21 cellular contexts compared by ENCODE assay signal in the genomic region with DNA sequence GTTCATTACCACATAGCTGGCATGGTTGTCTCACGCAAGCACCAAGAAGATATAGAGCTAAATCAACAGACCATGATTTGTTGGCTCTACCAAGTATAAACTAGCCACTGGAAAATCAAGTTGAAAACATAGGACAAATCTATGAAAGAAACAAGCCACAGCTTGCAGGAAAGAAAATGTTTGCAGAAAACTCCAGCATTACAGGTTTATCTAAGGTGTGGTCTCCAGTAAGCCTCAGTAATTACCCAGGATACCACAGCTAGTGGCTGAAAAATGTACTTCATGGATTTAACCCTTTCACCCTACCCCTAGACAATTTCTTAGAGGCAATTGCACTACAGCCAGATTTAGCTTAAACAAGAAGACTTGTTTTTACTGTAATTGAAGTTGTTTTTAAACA.
A peak's percentile ranks its signal among the peaks of the same experiment; 100 is the strongest.
DNase-seq lines count a peak whose midpoint lies in the region; ATAC-seq and TF ChIP-seq lines count a peak whose summit lies in the region.
"Had no signal": no experiment of that assay in that cellular context is flagged by ENCODE, and none has a peak within 500 bp of the region (broad histone marks: within the 10 kb centered on the region; RNA-seq: fewer than 3 reads in every experiment).

No MANE protein-coding gene starts in this region.

- H3K27me3 ChIP-seq in hepatocyte, result no peaks in the 10 kb centered on the region
- H3K27me3 ChIP-seq in right lobe of liver, result no peaks in the 10 kb centered on the region
- H3K27me3 ChIP-seq: MG63 had no signal

- H3K9me2 ChIP-seq in hepatocyte (replicated peaks; ENCODE audit: insufficient read depth), result no peaks in the 10 kb centered on the region

- H3K27me3 Mint-ChIP-seq in activated T-cell treated with anti-CD3 and anti-CD28 coated beads, Interleukin-2, amount 50 U/mL, for 72 hours (ENCODE audit: low read depth), result no peaks in the 10 kb centered on the region
- peaks cover 1% of the 10 kb centered on the region for H3K27me3 Mint-ChIP-seq in endothelial cell (ENCODE audit: unreplicated experiment)

- H3K36me3 Mint-ChIP-seq in activated T-cell treated with anti-CD3 and anti-CD28 coated beads, Interleukin-2, amount 50 U/mL, for 72 hours (ENCODE audit: insufficient read depth in 2 of 2), result no peaks in the 10 kb centered on the region
- H3K36me3 Mint-ChIP-seq in endothelial cell (ENCODE audit: low read depth, unreplicated experiment), result no peaks in the 10 kb centered on the region

- no peak for ATAC-seq in activated T-cell treated with anti-CD3 and anti-CD28 coated beads, Interleukin-2, amount 50 U/mL, for 72 hours (replicated peaks in 1 of 2)
- no peak for ATAC-seq in right lobe of liver
- ATAC-seq in HG03196 (IDR thresholded peaks at IDR 0.05; ENCODE audit: unreplicated experiment), result no peak

- DNase-seq in DMS153 treated with DMSO at 0.1 percent for 48 hours (lab: John Stamatoyannopoulos, UW; ENCODE audit: unreplicated experiment) (peak; percentile 36), HPDE6-E6E7 (ENCODE audit: extremely low spot score) (peak; percentile 63), RWPE1 (ENCODE audit: low spot score) (peak; percentile 63), hepatocyte (ENCODE audit: low spot score) (no peak), right lobe of liver (no peak), endothelial cell (ENCODE audit: low spot score) (no peak)
- no peak for DNase-seq in activated T-cell treated with anti-CD3 and anti-CD28 coated beads, Interleukin-2, amount 50 U/mL, for 72 hours
- DNase-seq: ACHN, C1 segment of cervical spinal cord, GDM1, H7, HFFc6, Kasumi-1, MG63, NCI-H1048, NCI-H187, NCI-H446 treated with DMSO at 0.1 percent for 48 hours, NCI-H774, SHP77 treated with DMSO at 0.1 percent for 48 hours, T-helper 1 cell had no signal

- H3K4me3 ChIP-seq in hepatocyte (no peak overlapping the region), right lobe of liver (no peak overlapping the region)
- H3K4me3 ChIP-seq: MG63 had no signal

- no peak overlapping the region for H2AFZ ChIP-seq in hepatocyte

- H3K36me3 ChIP-seq in hepatocyte (replicated peaks; ENCODE audit: insufficient read depth, low read depth) (no peaks in the 10 kb centered on the region), right lobe of liver (no peaks in the 10 kb centered on the region)
- H3K36me3 ChIP-seq: MG63 had no signal

- no peaks in the 10 kb centered on the region for H4K20me1 ChIP-seq in hepatocyte (ENCODE audit: insufficient read depth, poor library complexity, severe bottlenecking)

- H3K4me1 Mint-ChIP-seq in activated T-cell treated with anti-CD3 and anti-CD28 coated beads, Interleukin-2, amount 50 U/mL, for 72 hours (ENCODE audit: low read depth), result no peaks in the 10 kb centered on the region
- peaks cover 9% of the 10 kb centered on the region for H3K4me1 Mint-ChIP-seq in endothelial cell (ENCODE audit: unreplicated experiment)

- TF ChIP-seq POLR2A in right lobe of liver (IDR thresholded peaks at IDR 0.05), result no peak

- H3K27ac ChIP-seq in RWPE1, result no peak overlapping the region
- peak overlapping the region; percentile 32 for H3K27ac ChIP-seq in hepatocyte
- no peak overlapping the region for H3K27ac ChIP-seq in right lobe of liver

- POLR2A ChIA-PET in RWPE1 (lab: Yijun Ruan, JAX; ENCODE audit: low non-redundant PET), result no interaction called here

- H3K9me3 Mint-ChIP-seq in activated T-cell treated with anti-CD3 and anti-CD28 coated beads, Interleukin-2, amount 50 U/mL, for 72 hours, result peaks cover 2% of the 10 kb centered on the region in 2 donors
- no peaks in the 10 kb centered on the region for H3K9me3 Mint-ChIP-seq in endothelial cell (ENCODE audit: unreplicated experiment)

- H3K27ac Mint-ChIP-seq in activated T-cell treated with anti-CD3 and anti-CD28 coated beads, Interleukin-2, amount 50 U/mL, for 72 hours, result no peak overlapping the region
- H3K27ac Mint-ChIP-seq in endothelial cell (ENCODE audit: unreplicated experiment), result no peak overlapping the region
- H3K27ac Mint-ChIP-seq: HFFc6 had no signal

- H3K4me1 ChIP-seq in hepatocyte (ENCODE audit: insufficient read depth) (peaks cover 8% of the 10 kb centered on the region), right lobe of liver (no peaks in the 10 kb centered on the region)

- intact Hi-C loops in right lobe of liver (cut with DNase I), result no loop called here

- no peak overlapping the region for H3K4me2 ChIP-seq in hepatocyte

- no peak overlapping the region for H3K4me3 Mint-ChIP-seq in activated T-cell treated with anti-CD3 and anti-CD28 coated beads, Interleukin-2, amount 50 U/mL, for 72 hours
- H3K4me3 Mint-ChIP-seq in endothelial cell (ENCODE audit: unreplicated experiment), result no peak overlapping the region
- H3K4me3 Mint-ChIP-seq: HFFc6 had no signal

- CTCF ChIA-PET in RWPE1 (lab: Yijun Ruan, JAX), result interaction anchor here (0.6 kb wide), 1 partner anchor 31 kb away, joined by 3 read pairs; no protein-coding TSS in a partner anchor

- H3K79me2 ChIP-seq in hepatocyte, result no peaks in the 10 kb centered on the region

- TF ChIP-seq CTCF in RWPE1 (conservative IDR thresholded peaks at IDR 0.05; ENCODE audit: low read depth), result no peak
- no peak for TF ChIP-seq CTCF in hepatocyte (IDR thresholded peaks at IDR 0.05; ENCODE audit: poor library complexity)
- TF ChIP-seq CTCF in right lobe of liver (IDR thresholded peaks at IDR 0.05), result no peak
- TF ChIP-seq CTCF in endothelial cell (IDR thresholded peaks at IDR 0.05; ENCODE audit: unreplicated experiment), result no peak

- no peaks in the 10 kb centered on the region for H3K9me3 ChIP-seq in hepatocyte (ENCODE audit: low read depth)
- no peaks in the 10 kb centered on the region for H3K9me3 ChIP-seq in right lobe of liver
- H3K9me3 ChIP-seq: MG63 had no signal

- WGBS in hepatocyte (ENCODE audit: low lambda C conversion rate, missing lambda C conversion rate), result 73% methylated on average over 1 of the region's 1 CpG
- WGBS in right lobe of liver (ENCODE audit: insufficient coverage, low coverage, low lambda C conversion rate, missing lambda C conversion rate), result 50% methylated on average over 1 of the region's 1 CpG

Comparison
In these comparisons a context has a peak if more than half of its experiments do, and no peak if none do; other contexts are left out.
1. DNase-seq: peak in DMS153 treated with DMSO at 0.1 percent for 48 hours (single experiment), HPDE6-E6E7 (single experiment) and RWPE1 (single experiment); none in hepatocyte (single experiment), activated T-cell treated with anti-CD3 and anti-CD28 coated beads, Interleukin-2, amount 50 U/mL, for 72 hours (0 of 2), right lobe of liver (0 of 3) and endothelial cell (single experiment).